In the genomic region with DNA sequence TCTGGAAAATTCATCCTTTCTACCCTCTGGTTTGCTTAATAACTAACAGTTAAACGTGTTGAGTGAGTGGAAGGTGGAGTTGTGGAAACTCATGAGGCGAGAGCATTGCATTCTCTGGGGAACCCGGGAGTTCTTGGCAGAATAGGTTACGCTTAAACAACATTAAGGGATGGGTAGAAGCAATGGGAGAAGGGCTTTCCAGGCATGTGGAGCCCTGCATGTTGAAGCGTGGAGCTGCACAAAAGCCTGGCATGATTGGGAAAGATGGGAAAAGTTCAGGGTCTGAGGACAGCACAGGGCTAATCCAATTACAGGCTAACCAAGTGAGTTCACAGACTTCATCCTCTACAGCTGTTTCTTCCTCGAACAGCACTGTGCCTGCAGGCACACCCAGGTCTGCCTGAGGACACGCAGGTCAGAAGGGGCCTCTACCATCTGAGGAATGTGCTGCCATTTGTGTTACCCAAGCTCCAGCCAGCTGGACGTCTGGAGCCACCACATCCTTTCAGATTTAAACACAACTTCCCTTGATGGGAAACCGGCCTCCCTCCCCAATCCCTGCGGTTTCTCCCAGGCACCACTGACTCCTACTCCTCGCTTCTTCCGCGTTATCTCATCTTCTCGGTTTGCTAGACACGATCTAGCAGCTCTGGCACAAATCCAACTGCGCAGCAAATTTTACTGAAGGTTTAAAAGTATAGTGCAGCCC, we compare ENCODE assay signal across 10 cellular contexts.
DNase-seq lines count a peak whose midpoint lies in the region; ATAC-seq and TF ChIP-seq lines count a peak whose summit lies in the region.
"Had no signal": no experiment of that assay in that cellular context is flagged by ENCODE, and none has a peak within 500 bp of the region (broad histone marks: within the 10 kb centered on the region; RNA-seq: fewer than 3 reads in every experiment).

No MANE protein-coding gene starts in this region.

- no peak for TF ChIP-seq CTCF in HL-60 (IDR thresholded peaks at IDR 0.05; ENCODE audit: insufficient read depth, low read length)
- TF ChIP-seq CTCF in smooth muscle cell (IDR thresholded peaks at IDR 0.05; ENCODE audit: borderline replicate concordance, insufficient read depth, poor library complexity, severe bottlenecking): no peak

- H2AFZ ChIP-seq in smooth muscle cell (ENCODE audit: low read depth): no peak overlapping the region

- H3K36me3 Mint-ChIP-seq in T-helper 17 cell (ENCODE audit: low read depth): no peaks in the 10 kb centered on the region
- H3K36me3 Mint-ChIP-seq: activated naive CD8-positive, alpha-beta T cell treated with anti-CD3 and anti-CD28 coated beads, Interleukin-2, amount 10 ng/mL, durations not matched to agents 7 days and 5 days had no signal

- H3K27me3 ChIP-seq in HL-60 (ENCODE audit: insufficient read depth, poor library complexity, severe bottlenecking) (no peaks in the 10 kb centered on the region), iPS-15b (ENCODE audit: control insufficient read depth, insufficient read depth, low read length) (no peaks in the 10 kb centered on the region), smooth muscle cell (ENCODE audit: low read depth) (no peaks in the 10 kb centered on the region)

- no peak overlapping the region for H3K27ac Mint-ChIP-seq in T-helper 17 cell
- H3K27ac Mint-ChIP-seq: activated naive CD8-positive, alpha-beta T cell treated with anti-CD3 and anti-CD28 coated beads, Interleukin-2, amount 10 ng/mL, durations not matched to agents 7 days and 5 days; stimulated activated naive CD8-positive, alpha-beta T cell treated with anti-CD3 and anti-CD28 coated beads, Interleukin-15, Interleukin-2, amounts not matched to agents 100 ng/mL and 50 ng/mL, for 24 hours had no signal

- H3K4me3 Mint-ChIP-seq in T-helper 17 cell: no peak overlapping the region
- H3K4me3 Mint-ChIP-seq: activated naive CD8-positive, alpha-beta T cell treated with anti-CD3 and anti-CD28 coated beads, Interleukin-2, amount 10 ng/mL, durations not matched to agents 7 days and 5 days; stimulated activated naive CD8-positive, alpha-beta T cell treated with anti-CD3 and anti-CD28 coated beads, Interleukin-15, Interleukin-2, amounts not matched to agents 100 ng/mL and 50 ng/mL, for 24 hours had no signal

- H3K9ac ChIP-seq in iPS-15b (ENCODE audit: low read depth, low read length) (peak overlapping the region; percentile 1), smooth muscle cell (ENCODE audit: low read depth) (peak overlapping the region; percentile 92)

- H3K4me3 ChIP-seq in HL-60 (replicated peaks; ENCODE audit: insufficient read depth, low read length) (0 out of 2 replicates have a peak overlapping the region, but pooled peaks have one; percentile 8), iPS-15b (ENCODE audit: low read depth, low read length) (peak overlapping the region; percentile 40), smooth muscle cell (peak overlapping the region; percentile 9)

- ATAC-seq in GM21390 (IDR thresholded peaks at IDR 0.05; ENCODE audit: unreplicated experiment): no peak
- ATAC-seq in HG03159 (IDR thresholded peaks at IDR 0.05; ENCODE audit: unreplicated experiment): no peak
- no peak for ATAC-seq in T-helper 17 cell
- no peak for ATAC-seq in GM19397 (IDR thresholded peaks at IDR 0.05; ENCODE audit: unreplicated experiment)

- peaks cover 74% of the 10 kb centered on the region for H3K27me3 Mint-ChIP-seq in T-helper 17 cell

- peak; percentile 91 to 94 for DNase-seq in HL-60 (ENCODE audit: low read depth in 1 of 2, low spot score in 1 of 2)
- peak; percentile 65 for DNase-seq in astrocyte of the hippocampus (ENCODE audit: low read depth, low spot score)
- DNase-seq in smooth muscle cell (lab: John Stamatoyannopoulos, UW; ENCODE audit: unreplicated experiment): peak; percentile 44
- DNase-seq in T-helper 17 cell: no peak
- DNase-seq: activated naive CD8-positive, alpha-beta T cell treated with anti-CD3 and anti-CD28 coated beads, Interleukin-2, amount 10 ng/mL, durations not matched to agents 7 days and 5 days had no signal

- H3K4me1 Mint-ChIP-seq in T-helper 17 cell: peaks cover 6% of the 10 kb centered on the region

- no peaks in the 10 kb centered on the region for H4K20me1 ChIP-seq in smooth muscle cell (ENCODE audit: low read depth)

- 9% methylated on average over 16 of the region's 16 CpGs for WGBS in smooth muscle cell (ENCODE audit: low lambda C conversion rate)

- H3K9me3 ChIP-seq in iPS-15b (ENCODE audit: control insufficient read depth, insufficient read depth, low read length) (no peaks in the 10 kb centered on the region), smooth muscle cell (replicated peaks; ENCODE audit: low read depth) (no peaks in the 10 kb centered on the region), T-helper 17 cell (ENCODE audit: control insufficient read depth, low read length, poor library complexity, severe bottlenecking) (no peaks in the 10 kb centered on the region)

- H3K79me2 ChIP-seq in smooth muscle cell (ENCODE audit: low read depth): peaks cover 7% of the 10 kb centered on the region

- H3K4me2 ChIP-seq in smooth muscle cell: peak overlapping the region; percentile 73

- H3K27ac ChIP-seq in HL-60 (replicated peaks): peak overlapping the region; percentile 65
- peak overlapping the region; percentile 99 for H3K27ac ChIP-seq in smooth muscle cell (ENCODE audit: low read depth)

- no peaks in the 10 kb centered on the region for H3K36me3 ChIP-seq in iPS-15b (ENCODE audit: control insufficient read depth, insufficient read depth, low read length)
- peaks cover under 1% of the 10 kb centered on the region for H3K36me3 ChIP-seq in smooth muscle cell (ENCODE audit: low read depth)

- H3K4me1 ChIP-seq in iPS-15b (ENCODE audit: control insufficient read depth, insufficient read depth, low read length) (peaks cover 13% of the 10 kb centered on the region), smooth muscle cell (ENCODE audit: low read depth) (peaks cover 26% of the 10 kb centered on the region)

- H3F3A ChIP-seq in smooth muscle cell (ENCODE audit: low read depth): peaks cover 30% of the 10 kb centered on the region

Comparison
In these comparisons a context has a peak if more than half of its experiments do, and no peak if none do; other contexts are left out.
1. DNase-seq: peak in HL-60 (2 of 2), astrocyte of the hippocampus (single experiment) and smooth muscle cell (single experiment); none in T-helper 17 cell (0 of 3).
2. Peak in every context shown above with its lines, with median percentiles within 50 percentile points of each other: H3K4me3 ChIP-seq.